19 cellular contexts compared by ENCODE assay signal in the genomic region with DNA sequence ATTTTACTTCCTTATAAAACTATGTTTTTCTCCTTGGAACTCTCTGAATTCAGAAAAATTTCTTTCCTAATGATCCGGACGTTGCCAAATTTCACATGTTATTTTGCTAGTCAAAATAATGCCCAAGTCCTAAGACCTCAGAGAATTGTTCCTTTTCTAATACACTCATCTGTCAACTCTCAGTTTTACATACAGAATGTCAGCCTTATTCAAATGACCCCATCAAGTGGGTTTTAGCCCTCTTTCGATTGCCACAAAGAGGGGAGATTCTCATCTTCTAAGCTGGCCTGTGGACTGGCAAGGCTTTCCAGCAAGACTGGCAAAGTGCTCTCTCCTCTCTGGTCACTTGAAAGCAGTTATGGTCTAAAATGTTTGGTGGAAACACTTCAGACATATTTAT.
DNase-seq lines count a peak whose midpoint lies in the region; ATAC-seq and TF ChIP-seq lines count a peak whose summit lies in the region.
"Had no signal": no experiment of that assay in that cellular context is flagged by ENCODE, and none has a peak within 500 bp of the region (broad histone marks: within the 10 kb centered on the region; RNA-seq: fewer than 3 reads in every experiment).

No MANE protein-coding gene starts in this region.

- peak; percentile 59 for DNase-seq in DMS79 (lab: John Stamatoyannopoulos, UW)
- peak; percentile 4 for DNase-seq in GM19240 (ENCODE audit: insufficient read length, low spot score)
- no peak for DNase-seq in activated CD8-positive, alpha-beta T cell treated with anti-CD3 and anti-CD28 coated beads, Interleukin-2, amount 10 ng/mL, durations not matched to agents 7 days and 5 days
- no peak for DNase-seq in UCSD-AML1 (lab: John Stamatoyannopoulos, UW; ENCODE audit: unreplicated experiment)
- DNase-seq in HuH-7.5 (ENCODE audit: low spot score): no peak
- no peak for DNase-seq in activated CD4-positive, CD25-positive, alpha-beta regulatory T cell (lab: John Stamatoyannopoulos, UW)
- DNase-seq: 8988T; CD8-positive, alpha-beta T cell; DMS153; GDM1; MG63; NCI-H1417; NCI-H1694 treated with DMSO at 0.1 percent for 48 hours; NCI-H446 treated with DMSO at 0.1 percent for 48 hours; NCI-H526 treated with DMSO at 0.1 percent for 48 hours; Right ventricle myocardium superior had no signal

- TF ChIP-seq CTCF in OCI-LY3 (IDR thresholded peaks at IDR 0.05; ENCODE audit: low read depth, low read length): no peak

- H3K9ac ChIP-seq in OCI-LY3 (ENCODE audit: low read length): no peak overlapping the region
- H3K9ac ChIP-seq: BLaER1 treated with 17β-estradiol and CSF1 and Interleukin-3, amounts not matched to agents 10 nM and 100 nM had no signal

- H3K79me2 ChIP-seq in OCI-LY3 (ENCODE audit: low read length): no peaks in the 10 kb centered on the region; the same call in 1 of the 2 replicates

- H3K36me3 Mint-ChIP-seq in activated CD8-positive, alpha-beta T cell treated with anti-CD3 and anti-CD28 coated beads, Interleukin-2, amount 10 ng/mL, durations not matched to agents 7 days and 5 days (ENCODE audit: low read depth): peaks cover 26% of the 10 kb centered on the region

- H3K4me2 ChIP-seq in OCI-LY3 (ENCODE audit: low read length): peak overlapping the region; percentile 61
- H3K4me2 ChIP-seq: BLaER1 treated with 17β-estradiol and CSF1 and Interleukin-3, amounts not matched to agents 10 nM and 100 nM had no signal

- H3K27ac ChIP-seq in OCI-LY3 (ENCODE audit: low read length): no peak overlapping the region
- H3K27ac ChIP-seq: BLaER1 treated with 17β-estradiol and CSF1 and Interleukin-3, amounts not matched to agents 10 nM and 100 nM had no signal

- no peak overlapping the region for H3K4me3 Mint-ChIP-seq in activated CD8-positive, alpha-beta T cell treated with anti-CD3 and anti-CD28 coated beads, Interleukin-2, amount 10 ng/mL, durations not matched to agents 7 days and 5 days
- H3K4me3 Mint-ChIP-seq: CD8-positive, alpha-beta T cell had no signal

- peak; percentile 46 for ATAC-seq in HG02588 (IDR thresholded peaks at IDR 0.05; ENCODE audit: unreplicated experiment)
- no peak for ATAC-seq in activated CD8-positive, alpha-beta T cell treated with anti-CD3 and anti-CD28 coated beads, Interleukin-2, amount 10 ng/mL, durations not matched to agents 7 days and 5 days
- ATAC-seq: CD8-positive, alpha-beta T cell had no signal

- no peaks in the 10 kb centered on the region for H3K4me1 Mint-ChIP-seq in activated CD8-positive, alpha-beta T cell treated with anti-CD3 and anti-CD28 coated beads, Interleukin-2, amount 10 ng/mL, durations not matched to agents 7 days and 5 days (ENCODE audit: low read depth)

- peaks cover 13% of the 10 kb centered on the region for H3K4me1 ChIP-seq in OCI-LY3 (ENCODE audit: low read length)

- POLR2A ChIA-PET in activated CD8-positive, alpha-beta T cell treated with anti-CD3 and anti-CD28 coated beads, Interleukin-2, amount 10 ng/mL, durations not matched to agents 7 days and 5 days (lab: Charles Lee): no interaction called here

- no peaks in the 10 kb centered on the region; the same call in 1 of the 2 replicates for H3K27me3 ChIP-seq in OCI-LY3 (ENCODE audit: low read depth, low read length)
- H3K27me3 ChIP-seq: BLaER1 treated with 17β-estradiol and CSF1 and Interleukin-3, amounts not matched to agents 10 nM and 100 nM; MG63 had no signal

- H4K20me1 ChIP-seq in OCI-LY3 (ENCODE audit: insufficient read depth, low read length): peaks cover 40% of the 10 kb centered on the region

- no peaks in the 10 kb centered on the region for H3K9me3 Mint-ChIP-seq in activated CD8-positive, alpha-beta T cell treated with anti-CD3 and anti-CD28 coated beads, Interleukin-2, amount 10 ng/mL, durations not matched to agents 7 days and 5 days (ENCODE audit: insufficient read depth)
- H3K9me3 Mint-ChIP-seq: CD8-positive, alpha-beta T cell had no signal

- CTCF ChIA-PET in activated CD8-positive, alpha-beta T cell treated with anti-CD3 and anti-CD28 coated beads, Interleukin-2, amount 10 ng/mL, durations not matched to agents 7 days and 5 days (lab: Charles Lee): no interaction called here

- no peaks in the 10 kb centered on the region for H3K9me3 ChIP-seq in OCI-LY3 (ENCODE audit: insufficient read depth, low read length)
- H3K9me3 ChIP-seq: BLaER1 treated with 17β-estradiol and CSF1 and Interleukin-3, amounts not matched to agents 10 nM and 100 nM; MG63 had no signal

- peak overlapping the region; percentile 29; the same call in 1 of the 2 replicates for H3K4me3 ChIP-seq in OCI-LY3 (ENCODE audit: low read length)
- H3K4me3 ChIP-seq: BLaER1 treated with 17β-estradiol and CSF1 and Interleukin-3, amounts not matched to agents 10 nM and 100 nM; MG63 had no signal

- peaks cover 24% of the 10 kb centered on the region for H3K36me3 ChIP-seq in OCI-LY3 (replicated peaks; ENCODE audit: low read depth, low read length)
- H3K36me3 ChIP-seq: MG63 had no signal

- no peak overlapping the region for H3K27ac Mint-ChIP-seq in activated CD8-positive, alpha-beta T cell treated with anti-CD3 and anti-CD28 coated beads, Interleukin-2, amount 10 ng/mL, durations not matched to agents 7 days and 5 days
- H3K27ac Mint-ChIP-seq: CD8-positive, alpha-beta T cell had no signal

- no peaks in the 10 kb centered on the region for H3K27me3 Mint-ChIP-seq in activated CD8-positive, alpha-beta T cell treated with anti-CD3 and anti-CD28 coated beads, Interleukin-2, amount 10 ng/mL, durations not matched to agents 7 days and 5 days (ENCODE audit: low read depth)

- H2AFZ ChIP-seq in OCI-LY3 (ENCODE audit: low read depth, low read length): no peak overlapping the region

Comparison
In these comparisons a context has a peak if more than half of its experiments do, and no peak if none do; other contexts are left out.
1. DNase-seq: peak in DMS79 (single experiment) and GM19240 (single experiment); none in activated CD8-positive, alpha-beta T cell treated with anti-CD3 and anti-CD28 coated beads, Interleukin-2, amount 10 ng/mL, durations not matched to agents 7 days and 5 days (single experiment), UCSD-AML1 (single experiment), HuH-7.5 (single experiment) and activated CD4-positive, CD25-positive, alpha-beta regulatory T cell (0 of 4).